ENCODE assay signal across 12 cellular contexts in genomic region chr4:61740950-61741638, GRCh38.
DNase-seq lines count a peak whose midpoint lies in the region; ATAC-seq, FAIRE-seq and TF ChIP-seq lines count a peak whose summit lies in the region.
"Had no signal": no experiment of that assay in that cellular context is flagged by ENCODE, and none has a peak within 500 bp of the region (broad histone marks: within the 10 kb centered on the region; RNA-seq: fewer than 3 reads in every experiment).

No MANE protein-coding gene starts in this region.

- no peak overlapping the region for H3K27ac ChIP-seq in smooth muscle cell (ENCODE audit: low read depth)
- H3K27ac ChIP-seq: GM23248, prostate gland had no signal

- WGBS in smooth muscle cell (ENCODE audit: low lambda C conversion rate) = 52% methylated on average over 4 of the region's 4 CpGs

- no peak for ATAC-seq in HG02763 (IDR thresholded peaks at IDR 0.05; ENCODE audit: unreplicated experiment)

- H3K36me3 ChIP-seq in adipocyte (ENCODE audit: control insufficient read depth, insufficient read depth, low read length, severe bottlenecking) (no peaks in the 10 kb centered on the region), smooth muscle cell (ENCODE audit: low read depth) (no peaks in the 10 kb centered on the region)
- H3K36me3 ChIP-seq: prostate gland had no signal

- no peaks in the 10 kb centered on the region for H4K20me1 ChIP-seq in smooth muscle cell (ENCODE audit: low read depth)

- H2AFZ ChIP-seq in smooth muscle cell (ENCODE audit: low read depth) = peak overlapping the region; percentile 66
- H2AFZ ChIP-seq: GM23248 had no signal

- H3K4me1 ChIP-seq in adipocyte (ENCODE audit: control insufficient read depth, insufficient read depth, low read length) (no peaks in the 10 kb centered on the region), smooth muscle cell (ENCODE audit: low read depth) (peaks cover 6% of the 10 kb centered on the region)
- H3K4me1 ChIP-seq: prostate gland had no signal

- no peaks in the 10 kb centered on the region for H3K9me3 ChIP-seq in adipocyte (ENCODE audit: control insufficient read depth, low read length)
- H3K9me3 ChIP-seq in smooth muscle cell (replicated peaks; ENCODE audit: low read depth) = no peaks in the 10 kb centered on the region
- H3K9me3 ChIP-seq: prostate gland had no signal

- no peak for FAIRE-seq in GM12891 (lab: Jason Lieb, UNC)

- peak overlapping the region; percentile 49 for H3K4me2 ChIP-seq in smooth muscle cell

- no peak for TF ChIP-seq CTCF in smooth muscle cell (IDR thresholded peaks at IDR 0.05; ENCODE audit: borderline replicate concordance, insufficient read depth, poor library complexity, severe bottlenecking)

- H3K27me3 ChIP-seq in adipocyte (replicated peaks; ENCODE audit: control insufficient read depth, insufficient read depth, low read length) (no peaks in the 10 kb centered on the region), smooth muscle cell (ENCODE audit: low read depth) (no peaks in the 10 kb centered on the region)

- no peak overlapping the region for H3K4me3 ChIP-seq in adipocyte (ENCODE audit: low read length)
- no peak overlapping the region for H3K4me3 ChIP-seq in smooth muscle cell
- H3K4me3 ChIP-seq: GM23248, prostate gland had no signal

- no peak for TF ChIP-seq POLR2A in GM12891 (IDR thresholded peaks at IDR 0.05; ENCODE audit: low read depth, low read length)

- H3K79me2 ChIP-seq in smooth muscle cell (ENCODE audit: low read depth) = no peaks in the 10 kb centered on the region

- no peaks in the 10 kb centered on the region for H3F3A ChIP-seq in smooth muscle cell (ENCODE audit: low read depth)

- H3K9ac ChIP-seq in adipocyte (ENCODE audit: low read length) = no peak overlapping the region
- H3K9ac ChIP-seq in smooth muscle cell (ENCODE audit: low read depth) = no peak overlapping the region
- H3K9ac ChIP-seq: GM23248 had no signal

- DNase-seq in NCI-H1417 (lab: John Stamatoyannopoulos, UW) = peak in 2 of 3 experiments; percentile 14 to 46
- DNase-seq in NCI-H1417 treated with DMSO at 0.1 percent for 48 hours (lab: John Stamatoyannopoulos, UW) = no peak
- DNase-seq in adipocyte (ENCODE audit: low read depth) = peak; percentile 48
- peak; percentile 18 for DNase-seq in iPS-NIHi7 (ENCODE audit: extremely low spot score)
- no peak for DNase-seq in smooth muscle cell (lab: John Stamatoyannopoulos, UW; ENCODE audit: unreplicated experiment)
- no peak for DNase-seq in activated gamma-delta T cell (lab: John Stamatoyannopoulos, UW)
- no peak for DNase-seq in GM12891 (ENCODE audit: insufficient read length, low spot score)
- DNase-seq: activated naive CD8-positive, alpha-beta T cell treated with anti-CD3 and anti-CD28 coated beads for 36 hours; GM23248; NCI-H1048 had no signal

TF ChIP-seq in GM12891, 5 proteins besides CTCF, POLR2A, EP300 and RAD21:
- TF ChIP-seq POU2F2 (IDR thresholded peaks at IDR 0.05; ENCODE audit: low read depth, low read length) = no peak
- no peak for TF ChIP-seq TAF1 (IDR thresholded peaks at IDR 0.05; ENCODE audit: low read depth, low read length)
- no peak for TF ChIP-seq PAX5 (IDR thresholded peaks at IDR 0.05; ENCODE audit: insufficient read depth, low read length, severe bottlenecking)
- no peak for TF ChIP-seq SPI1 (IDR thresholded peaks at IDR 0.05; ENCODE audit: low read depth, low read length)
- TF ChIP-seq POLR2AphosphoS5 (IDR thresholded peaks at IDR 0.05; ENCODE audit: low read depth, low read length) = no peak
TF ChIP-seq in GM12891: peak in this region for 0.

Comparison
In these comparisons a context has a peak if more than half of its experiments do, and no peak if none do; other contexts are left out.
1. DNase-seq: peak in NCI-H1417 (2 of 3), adipocyte (single experiment) and iPS-NIHi7 (single experiment); none in NCI-H1417 treated with DMSO at 0.1 percent for 48 hours (single experiment), smooth muscle cell (single experiment), activated gamma-delta T cell (single experiment) and GM12891 (single experiment).